ENCODE assay signal across 14 cellular contexts in genomic region chrX:30642642-30643041, GRCh38.
"Had no signal": no experiment of that assay in that cellular context is flagged by ENCODE, and none has a peak within 500 bp of the region (broad histone marks: within the 10 kb centered on the region; RNA-seq: fewer than 3 reads in every experiment).

No MANE protein-coding gene starts in this region.

- H3K27ac Mint-ChIP-seq: nephron progenitor cell had no signal

- H3K4me3 Mint-ChIP-seq: nephron progenitor cell had no signal

- H3K4me1 Mint-ChIP-seq: nephron progenitor cell had no signal

- H3K36me3 ChIP-seq: colonic mucosa, prostate gland had no signal

- H3K27ac ChIP-seq: colonic mucosa, prostate gland had no signal

- H3K4me1 ChIP-seq: body of pancreas, colonic mucosa, prostate gland had no signal

- ATAC-seq: body of pancreas, esophagus mucosa had no signal

- H3K9me3 ChIP-seq: body of pancreas, colonic mucosa, prostate gland had no signal

- DNase-seq: activated CD8-positive, alpha-beta memory T cell treated with anti-CD3 and anti-CD28 coated beads, Interleukin-2, amount 50 U/mL, for 48 hours; activated naive CD4-positive, alpha-beta T cell treated with anti-CD3 and anti-CD28 coated beads, Interleukin-2, amount 50 U/mL, for 16 hours; amniotic stem cell; body of pancreas; caudate nucleus; colonic mucosa; hippocampal formation; mesendoderm; nephron progenitor cell; right cardiac atrium; stimulated activated CD4-positive, alpha-beta T cell treated with anti-CD3 and anti-CD28 coated beads, Interleukin-1b, Interleukin-23, amount 100 ng/mL, for 48 hours; T-helper 9 cell had no signal

- H3K4me3 ChIP-seq: body of pancreas, colonic mucosa, prostate gland had no signal

- H3K27me3 ChIP-seq: body of pancreas, colonic mucosa had no signal
